8 cellular contexts compared by ENCODE assay signal in the genomic region with DNA sequence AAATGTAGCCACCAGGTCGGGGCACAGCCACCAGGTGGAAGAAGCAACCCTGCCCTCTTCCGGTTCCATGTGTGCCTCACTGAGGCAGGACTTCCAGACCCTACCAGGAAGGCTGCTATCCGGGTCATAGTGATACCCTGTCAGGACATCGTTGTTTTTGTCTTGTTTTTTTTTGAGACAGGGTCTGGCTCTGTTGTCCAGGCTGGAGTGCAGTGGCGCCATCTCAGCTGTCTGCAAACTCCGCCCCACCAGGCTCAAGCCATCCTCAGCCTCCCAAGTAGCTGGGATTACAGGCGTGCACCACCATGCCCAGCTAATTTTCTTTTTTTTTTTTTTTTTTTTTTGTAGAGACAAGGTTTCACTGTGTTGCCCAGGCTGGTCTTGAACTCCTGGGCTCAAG. TPM values are rescaled to one million over a fixed set of nuclear protein-coding genes. Genes with fewer than 3 reads are reported as not detected.
A peak's percentile ranks its signal among the peaks of the same experiment; 100 is the strongest.
DNase-seq lines count a peak whose midpoint lies in the region; ATAC-seq and TF ChIP-seq lines count a peak whose summit lies in the region.
"Not testable (repeated sequence)": the region's sequence is repeated elsewhere in the genome, so short reads cannot be mapped to it uniquely, and the experiment has no call there.

No MANE protein-coding gene starts in this region.

- DNase-seq in adipocyte (ENCODE audit: low read depth); dorsolateral prefrontal cortex; left ventricle myocardium inferior; right lobe of liver; ovary; tibial artery; vagina (ENCODE audit: extremely low spot score in 2 of 2): not testable (repeated sequence)

- H3K27ac ChIP-seq in dorsolateral prefrontal cortex = peak overlapping the region in 48 of 59 donors; percentile 3 to 99 (median 92)
- H3K27ac ChIP-seq in left ventricle myocardium inferior (replicated peaks) = peak overlapping the region; percentile 95
- peak overlapping the region; percentile 69 to 90 (median 89) for H3K27ac ChIP-seq in right lobe of liver
- peak overlapping the region; percentile 88 to 89 for H3K27ac ChIP-seq in ovary
- H3K27ac ChIP-seq in skeletal muscle tissue (ENCODE audit: low read depth, low read length) = peak overlapping the region; percentile 61
- peak overlapping the region; percentile 63 to 93 for H3K27ac ChIP-seq in tibial artery
- peak overlapping the region; percentile 96 for H3K27ac ChIP-seq in vagina

- not testable (repeated sequence) for TF ChIP-seq EP300 in ovary (IDR thresholded peaks at IDR 0.05)

- peaks cover 79% of the 10 kb centered on the region for H3K4me1 ChIP-seq in adipocyte (ENCODE audit: control insufficient read depth, insufficient read depth, low read length)
- H3K4me1 ChIP-seq in left ventricle myocardium inferior = peaks cover 96% of the 10 kb centered on the region
- peaks cover 0 to 76% (median 48%) of the 10 kb centered on the region in 4 donors for H3K4me1 ChIP-seq in right lobe of liver
- H3K4me1 ChIP-seq in ovary (ENCODE audit: insufficient read depth) = peaks cover 59% of the 10 kb centered on the region
- peaks cover 84 to 89% (median 87%) of the 10 kb centered on the region in 3 donors for H3K4me1 ChIP-seq in skeletal muscle tissue (ENCODE audit: control insufficient read depth in 3 of 3, insufficient read depth in 3 of 3, low read length in 3 of 3)
- peaks cover 13 to 92% (median 75%) of the 10 kb centered on the region in 4 donors for H3K4me1 ChIP-seq in tibial artery
- peaks cover 88% of the 10 kb centered on the region for H3K4me1 ChIP-seq in vagina

- TF ChIP-seq CTCF in dorsolateral prefrontal cortex (IDR thresholded peaks at IDR 0.05 in 54 of 56, conservative IDR thresholded peaks at IDR 0.05 in 2 of 56; ENCODE audit: low read depth in 1 of 56, partially characterized antibody in 56 of 56); left ventricle myocardium inferior (IDR thresholded peaks at IDR 0.05; ENCODE audit: borderline replicate concordance); right lobe of liver (IDR thresholded peaks at IDR 0.05); ovary (IDR thresholded peaks at IDR 0.05); tibial artery (IDR thresholded peaks at IDR 0.05); vagina (IDR thresholded peaks at IDR 0.05): not testable (repeated sequence)

- not testable (repeated sequence) for TF ChIP-seq POLR2A in right lobe of liver (IDR thresholded peaks at IDR 0.05); ovary (IDR thresholded peaks at IDR 0.05); vagina (IDR thresholded peaks at IDR 0.05)

- 17% methylated on average over 2 of the region's 7 CpGs for WGBS in right lobe of liver (ENCODE audit: insufficient coverage, low coverage, low lambda C conversion rate, missing lambda C conversion rate)
- WGBS in ovary, 3 donors = 71 to 81% (median 79%) methylated on average over 5 to 7 of the region's 7 CpGs

- peak overlapping the region; percentile 92 for H3K9ac ChIP-seq in adipocyte (ENCODE audit: low read length)
- not testable (repeated sequence) for H3K9ac ChIP-seq in skeletal muscle tissue (ENCODE audit: low read depth in 1 of 3, low read length in 3 of 3)

- intact Hi-C loops in dorsolateral prefrontal cortex (cut with DNase I); left ventricle myocardium inferior (cut with micrococcal nuclease); right lobe of liver (cut with DNase I); ovary (cut with DNase I); tibial artery (cut with DNase I; ENCODE audit: low total_unique reads); vagina (cut with DNase I): not testable (repeated sequence)

- not testable (repeated sequence) for H3K36me3 ChIP-seq in adipocyte (ENCODE audit: control insufficient read depth, insufficient read depth, low read length, severe bottlenecking); left ventricle myocardium inferior; right lobe of liver; ovary; skeletal muscle tissue (ENCODE audit: control insufficient read depth in 3 of 3, insufficient read depth in 3 of 3, low read length in 3 of 3); tibial artery; vagina

- not testable (repeated sequence) for ATAC-seq in right lobe of liver

- not testable (repeated sequence) for H3K9me3 ChIP-seq in adipocyte (ENCODE audit: control insufficient read depth, low read length); left ventricle myocardium inferior (replicated peaks); right lobe of liver; ovary; skeletal muscle tissue (ENCODE audit: control insufficient read depth in 3 of 3, low read length in 3 of 3); tibial artery; vagina

- H3K4me3 ChIP-seq in adipocyte (ENCODE audit: low read length); dorsolateral prefrontal cortex; right lobe of liver; ovary; skeletal muscle tissue (ENCODE audit: low read length in 3 of 3); tibial artery; vagina: not testable (repeated sequence)
- H3K4me3 ChIP-seq in left ventricle myocardium inferior = peak overlapping the region; percentile 90

- H3K27me3 ChIP-seq in adipocyte (replicated peaks; ENCODE audit: control insufficient read depth, insufficient read depth, low read length); dorsolateral prefrontal cortex; left ventricle myocardium inferior (ENCODE audit: low read depth); right lobe of liver; ovary; skeletal muscle tissue (ENCODE audit: control insufficient read depth in 3 of 3, insufficient read depth in 3 of 3, low read length in 3 of 3); tibial artery; vagina: not testable (repeated sequence)

RNA-seq across cellular contexts. Expression of a gene that starts 5.2 kb away (rescaled TPM):
- 100 to 1,000 TPM in 79 of 120 experiments, 10 to 100 TPM in 41; 56.7 to 268 (median 111) TPM for total RNA-seq in dorsolateral prefrontal cortex
- total RNA-seq in left ventricle myocardium inferior = 49.7 TPM
- total RNA-seq in right lobe of liver = 1,000 to 10,000 TPM in 3 of 6 experiments, 100 to 1,000 TPM in 3; 331 to 4,402 (median 1,032) TPM
- total RNA-seq in ovary = 100 to 1,000 TPM; 213 to 462 (median 302) TPM
- polyA plus RNA-seq in ovary = 100 to 1,000 TPM; 285 to 566 TPM
- 13.0 TPM for total RNA-seq in skeletal muscle tissue
- total RNA-seq in vagina = 142 TPM

RNA-seq across cellular contexts. Expression of a gene that starts 37.5 kb away (rescaled TPM):
- total RNA-seq in dorsolateral prefrontal cortex = 100 to 1,000 TPM; 175 to 327 (median 230) TPM
- 205 TPM for total RNA-seq in left ventricle myocardium inferior
- total RNA-seq in right lobe of liver = 100 to 1,000 TPM; 132 to 150 (median 141) TPM
- 100 to 1,000 TPM; 151 to 239 (median 193) TPM for total RNA-seq in ovary
- polyA plus RNA-seq in ovary = 100 to 1,000 TPM; 186 to 187 TPM
- 139 TPM for total RNA-seq in skeletal muscle tissue
- total RNA-seq in vagina = 120 TPM
